ENCODE assay signal across 2 cellular contexts in genomic region chr7:69038915-69039314, GRCh38.
TF ChIP-seq lines count a peak whose summit lies in the region.

No MANE protein-coding gene starts in this region.

TF ChIP-seq in HepG2, 621 proteins besides CTCF, POLR2A, EP300 and RAD21 (continued from another document):
- TF ChIP-seq MAF1 (CRISPR knock-in tag; IDR thresholded peaks at IDR 0.05; ENCODE audit: borderline replicate concordance) (no peak), MAFK (conservative IDR thresholded peaks at IDR 0.05 in 1 of 2, IDR thresholded peaks at IDR 0.05 in 1 of 2; ENCODE audit: low read length in 2 of 2) (peak; percentile 90 to 95), NCOA2 (CRISPR knock-in tag; IDR thresholded peaks at IDR 0.05) (no peak), DDIT3 (CRISPR knock-in tag; IDR thresholded peaks at IDR 0.05) (no peak), ZNF816 (CRISPR knock-in tag; IDR thresholded peaks at IDR 0.05; ENCODE audit: borderline replicate concordance) (no peak), IRX3 (CRISPR knock-in tag; IDR thresholded peaks at IDR 0.05; ENCODE audit: borderline replicate concordance, low read depth) (no peak)

TF ChIP-seq in K562, 482 proteins besides CTCF, POLR2A, EP300 and RAD21 (continued from another document):
- no peak for TF ChIP-seq THRB (CRISPR knock-in tag; conservative IDR thresholded peaks at IDR 0.05)
- no peak for TF ChIP-seq FOXJ3 (CRISPR knock-in tag; IDR thresholded peaks at IDR 0.05)
- TF ChIP-seq MAFF (IDR thresholded peaks at IDR 0.05; ENCODE audit: low read length): peak; percentile 77
- TF ChIP-seq ILF3 (IDR thresholded peaks at IDR 0.05; ENCODE audit: borderline replicate concordance): no peak
- TF ChIP-seq E2F4 (CRISPR knock-in tag; IDR thresholded peaks at IDR 0.05; ENCODE audit: low read depth): no peak
- TF ChIP-seq PCBP1 (IDR thresholded peaks at IDR 0.05; ENCODE audit: low read depth, low read length, poor library complexity, severe bottlenecking): no peak
- TF ChIP-seq KLF6 (CRISPR knock-in tag; IDR thresholded peaks at IDR 0.05; ENCODE audit: borderline replicate concordance): no peak
- no peak for TF ChIP-seq EWSR1 (IDR thresholded peaks at IDR 0.05; ENCODE audit: borderline replicate concordance, low read depth, partially characterized antibody)
- no peak for TF ChIP-seq OTX1 (CRISPR knock-in tag; IDR thresholded peaks at IDR 0.05)
- TF ChIP-seq ZNF695 (CRISPR knock-in tag; IDR thresholded peaks at IDR 0.05): no peak
- TF ChIP-seq ZFX (CRISPR knock-in tag; IDR thresholded peaks at IDR 0.05): no peak
- TF ChIP-seq MAFK (IDR thresholded peaks at IDR 0.05; ENCODE audit: low read length): peak; percentile 81
- no peak for TF ChIP-seq CUX1 (CRISPR knock-in tag; IDR thresholded peaks at IDR 0.05)
- TF ChIP-seq ZNF785 (CRISPR knock-in tag; IDR thresholded peaks at IDR 0.05): no peak
- TF ChIP-seq ZNF316 (IDR thresholded peaks at IDR 0.05): peak; percentile 76
- no peak for TF ChIP-seq GTF2F1 (IDR thresholded peaks at IDR 0.05; ENCODE audit: low read depth, low read length)
- TF ChIP-seq HDAC3 (IDR thresholded peaks at IDR 0.05; ENCODE audit: borderline replicate concordance, partially characterized antibody): no peak
- TF ChIP-seq FOSL1 (tag; conservative IDR thresholded peaks at IDR 0.05): no peak
- no peak for TF ChIP-seq BCLAF1 (IDR thresholded peaks at IDR 0.05; ENCODE audit: borderline replicate concordance in 1 of 2, control insufficient read depth in 1 of 2, low read depth in 2 of 2, low read length in 1 of 2)
- no peak for TF ChIP-seq CREM (IDR thresholded peaks at IDR 0.05; ENCODE audit: low read depth)
- no peak for TF ChIP-seq GTF2B (IDR thresholded peaks at IDR 0.05; ENCODE audit: extremely low read depth, insufficient read length)
TF ChIP-seq in K562: peak in this region for 5.
